In the genomic region with DNA sequence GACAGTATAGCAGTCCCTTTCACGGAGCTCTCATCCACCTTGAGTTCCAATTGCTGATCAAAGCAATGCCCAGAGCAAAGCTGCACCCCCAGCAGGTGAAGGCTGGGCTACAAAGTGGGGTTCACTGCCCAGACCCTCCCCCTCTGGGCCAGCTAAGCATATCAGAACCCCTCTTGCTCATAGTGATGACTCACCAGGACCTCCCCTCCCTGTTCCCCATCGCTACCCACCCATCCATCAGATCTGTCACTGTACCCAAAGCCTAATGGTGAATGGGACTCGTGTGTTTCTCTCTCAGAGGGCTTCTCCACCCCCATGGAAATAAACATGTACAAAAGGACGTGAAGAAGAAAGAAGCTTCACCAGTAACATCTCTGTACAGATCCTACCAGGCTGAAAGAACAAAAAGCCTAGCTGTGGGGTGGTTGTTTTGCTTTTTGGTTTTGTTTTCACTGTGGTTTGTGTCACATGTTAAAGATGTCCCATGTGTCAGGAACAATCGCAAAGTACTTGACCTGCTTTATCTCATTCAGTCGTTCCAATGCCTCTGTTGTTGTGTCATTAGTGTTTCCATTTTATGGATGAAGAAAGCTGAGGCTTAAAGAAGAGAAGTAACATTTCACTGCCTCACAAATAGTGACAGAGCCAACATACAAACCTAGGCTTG, we compare ENCODE assay signal across 11 cellular contexts.
DNase-seq lines count a peak whose midpoint lies in the region; ATAC-seq and TF ChIP-seq lines count a peak whose summit lies in the region.
"Had no signal": no experiment of that assay in that cellular context is flagged by ENCODE, and none has a peak within 500 bp of the region (broad histone marks: within the 10 kb centered on the region; RNA-seq: fewer than 3 reads in every experiment).

No MANE protein-coding gene starts in this region.

- intact Hi-C loops in CD8-positive, alpha-beta T cell (cut with DNase I, micrococcal nuclease), result loop anchor here in 1 of 2 experiments (1.0 kb wide), 1 partner anchor 28 kb away; no protein-coding TSS in a partner anchor
- intact Hi-C loops in transverse colon (cut with DNase I; ENCODE audit: low total_unique reads) (no loop called here), breast epithelium (cut with DNase I; ENCODE audit: low total_unique reads) (no loop called here)

- H3K9me3 Mint-ChIP-seq in CD8-positive, alpha-beta T cell, result no peaks in the 10 kb centered on the region
- no peaks in the 10 kb centered on the region for H3K9me3 Mint-ChIP-seq in central memory CD8-positive, alpha-beta T cell

- TF ChIP-seq EP300 in transverse colon (IDR thresholded peaks at IDR 0.05; ENCODE audit: low read depth), result no peak

- H3K27ac Mint-ChIP-seq in CD8-positive, alpha-beta T cell, result peak overlapping the region; percentile 91
- peak overlapping the region; percentile 30 for H3K27ac Mint-ChIP-seq in central memory CD8-positive, alpha-beta T cell (ENCODE audit: low read depth)

- peak; percentile 51 for ATAC-seq in CD8-positive, alpha-beta T cell
- ATAC-seq in GM19395 (IDR thresholded peaks at IDR 0.05; ENCODE audit: unreplicated experiment), result peak; percentile 69
- ATAC-seq in HG03521 (IDR thresholded peaks at IDR 0.05; ENCODE audit: unreplicated experiment), result peak; percentile 61
- peak; percentile 68 for ATAC-seq in central memory CD8-positive, alpha-beta T cell (replicated peaks; ENCODE audit: extremely low read depth, poor library complexity, severe bottlenecking)

- H3K36me3 Mint-ChIP-seq in CD8-positive, alpha-beta T cell, result no peaks in the 10 kb centered on the region
- H3K36me3 Mint-ChIP-seq in central memory CD8-positive, alpha-beta T cell (ENCODE audit: insufficient read depth), result peaks cover 3% of the 10 kb centered on the region

- CTCF ChIA-PET in CD8-positive, alpha-beta T cell (lab: Charles Lee), result interaction anchor here (0.5 to 1.5 kb wide), 6 partner anchors 13 to 857 kb away, joined by 3 to 6 read pairs (median 3); no protein-coding TSS in a partner anchor

- no peak for TF ChIP-seq CTCF in CD8-positive, alpha-beta T cell (IDR thresholded peaks at IDR 0.05)
- TF ChIP-seq CTCF in transverse colon (IDR thresholded peaks at IDR 0.05) (no peak), breast epithelium (IDR thresholded peaks at IDR 0.05) (no peak)

- peak overlapping the region; percentile 73 for H3K4me3 Mint-ChIP-seq in CD8-positive, alpha-beta T cell
- H3K4me3 Mint-ChIP-seq in central memory CD8-positive, alpha-beta T cell, result peak overlapping the region; percentile 73
- H3K4me3 Mint-ChIP-seq: CD14-positive monocyte had no signal

- H3K4me1 ChIP-seq in CD8-positive, alpha-beta T cell (ENCODE audit: insufficient read depth, low read length), result peaks cover 37% of the 10 kb centered on the region
- H3K4me1 ChIP-seq in transverse colon, result peaks cover 6 to 19% (median 11%) of the 10 kb centered on the region in 4 donors
- peaks cover 2 to 5% of the 10 kb centered on the region in 2 donors for H3K4me1 ChIP-seq in breast epithelium

- H3K4me1 Mint-ChIP-seq in CD8-positive, alpha-beta T cell (ENCODE audit: low read depth), result peaks cover 53% of the 10 kb centered on the region
- H3K4me1 Mint-ChIP-seq in central memory CD8-positive, alpha-beta T cell, result peaks cover 40% of the 10 kb centered on the region

- no peaks in the 10 kb centered on the region for H3K36me3 ChIP-seq in CD8-positive, alpha-beta T cell (ENCODE audit: insufficient read depth, low read length)
- H3K36me3 ChIP-seq in transverse colon (no peaks in the 10 kb centered on the region), breast epithelium (no peaks in the 10 kb centered on the region)

- WGBS in transverse colon (ENCODE audit: low coverage in 1 of 2), 2 donors, result 71 to 81% methylated on average over 4 to 6 of the region's 6 CpGs

- TF ChIP-seq POLR2A in transverse colon (IDR thresholded peaks at IDR 0.05) (no peak), breast epithelium (IDR thresholded peaks at IDR 0.05) (no peak)

- peak in 1 of 7 experiments; percentile 21 for DNase-seq in CD8-positive, alpha-beta T cell
- DNase-seq in central memory CD8-positive, alpha-beta T cell (ENCODE audit: low spot score in 2 of 2), result peak in 1 of 2 donors; percentile 16
- DNase-seq in transverse colon (no peak), breast epithelium (ENCODE audit: low spot score in 2 of 2) (no peak), kidney tubule cell (ENCODE audit: low spot score) (no peak), NCI-H1436 (lab: John Stamatoyannopoulos, UW) (no peak)
- DNase-seq: activated CD4-positive, CD25-positive, alpha-beta regulatory T cell treated with anti-CD3 and anti-CD28 coated beads, Interleukin-2, amount 50 U/mL, for 72 hours; NCI-H1417 treated with DMSO at 0.1 percent for 48 hours had no signal

- no peaks in the 10 kb centered on the region for H3K27me3 ChIP-seq in CD8-positive, alpha-beta T cell (ENCODE audit: insufficient read depth, low read length)
- H3K27me3 ChIP-seq in transverse colon (no peaks in the 10 kb centered on the region), breast epithelium (no peaks in the 10 kb centered on the region)

- POLR2A ChIA-PET in CD8-positive, alpha-beta T cell (lab: Charles Lee), result interaction anchor here (0.6 to 1.4 kb wide), 5 partner anchors 13 to 359 kb away, joined by 3 to 5 read pairs (median 3); no protein-coding TSS in a partner anchor

- in situ Hi-C loops in transverse colon (cut with MboI; ENCODE audit: low pct_ligation_motif_present in 1 of 4, low pct_unique_long_range_greater_than_20kb in 1 of 4, low sequenced_read_pairs in 3 of 4), result no loop called here

- no peaks in the 10 kb centered on the region for H3K9me3 ChIP-seq in CD8-positive, alpha-beta T cell (ENCODE audit: low read length)
- no peaks in the 10 kb centered on the region for H3K9me3 ChIP-seq in transverse colon
- H3K9me3 ChIP-seq in breast epithelium, result no peaks in the 10 kb centered on the region

- no peak overlapping the region for H3K4me3 ChIP-seq in CD8-positive, alpha-beta T cell (ENCODE audit: low read depth, low read length)
- H3K4me3 ChIP-seq in transverse colon, result no peak overlapping the region
- no peak overlapping the region for H3K4me3 ChIP-seq in breast epithelium

- H3K27me3 Mint-ChIP-seq in CD8-positive, alpha-beta T cell (ENCODE audit: low read depth), result peaks cover 2% of the 10 kb centered on the region
- H3K27me3 Mint-ChIP-seq in central memory CD8-positive, alpha-beta T cell, result peaks cover 23% of the 10 kb centered on the region

- no peak overlapping the region for H3K27ac ChIP-seq in CD8-positive, alpha-beta T cell (ENCODE audit: low read depth, low read length)
- H3K27ac ChIP-seq in transverse colon, result no peak overlapping the region
- H3K27ac ChIP-seq in breast epithelium, result no peak overlapping the region
